Comparison of ENCODE assay signal across 26 cellular contexts in genomic region chr2:168436840-168437239, GRCh38.
"Had no signal": no experiment of that assay in that cellular context is flagged by ENCODE, and none has a peak within 500 bp of the region (broad histone marks: within the 10 kb centered on the region; RNA-seq: fewer than 3 reads in every experiment).

No MANE protein-coding gene starts in this region.

- H3K9ac ChIP-seq: parathyroid adenoma had no signal

- H3K36me3 Mint-ChIP-seq: natural killer cell had no signal

- H3K36me3 ChIP-seq: gastrocnemius medialis, neutrophil, suprapubic skin, thyroid gland, vagina had no signal

- H3K27me3 Mint-ChIP-seq: stimulated activated naive CD8-positive, alpha-beta T cell treated with anti-CD3 and anti-CD28 coated beads, Interleukin-15, amount 100 ng/mL, for 72 hours had no signal

- H3K27me3 ChIP-seq: dorsolateral prefrontal cortex, gastrocnemius medialis, neutrophil, suprapubic skin, thyroid gland, vagina had no signal

- H3K4me1 ChIP-seq: gastrocnemius medialis, parathyroid adenoma, vagina had no signal

- H3K9me3 Mint-ChIP-seq: natural killer cell; neural crest cell; stimulated activated naive CD8-positive, alpha-beta T cell treated with anti-CD3 and anti-CD28 coated beads, Interleukin-15, amount 100 ng/mL, for 72 hours had no signal

- H3K27ac ChIP-seq: dorsolateral prefrontal cortex, gastrocnemius medialis, neutrophil, parathyroid adenoma, suprapubic skin, thyroid gland, vagina had no signal

- H3K9me3 ChIP-seq: gastrocnemius medialis, neutrophil, suprapubic skin, thyroid gland, vagina had no signal

- FAIRE-seq: keratinocyte had no signal

- ATAC-seq: esophagus mucosa; gastrocnemius medialis; left lobe of liver; natural killer cell; sciatic nerve; stimulated activated naive CD8-positive, alpha-beta T cell treated with anti-CD3 and anti-CD28 coated beads, Interleukin-15, amount 100 ng/mL, for 72 hours had no signal

- H3K4me3 Mint-ChIP-seq: natural killer cell; neural crest cell; stimulated activated naive CD8-positive, alpha-beta T cell treated with anti-CD3 and anti-CD28 coated beads, Interleukin-15, amount 100 ng/mL, for 72 hours had no signal

- H3K4me3 ChIP-seq: dorsolateral prefrontal cortex, gastrocnemius medialis, smooth muscle cell, suprapubic skin, thyroid gland, vagina had no signal

- H3K27ac Mint-ChIP-seq: natural killer cell; progenitor cell of endocrine pancreas; stimulated activated naive CD8-positive, alpha-beta T cell treated with anti-CD3 and anti-CD28 coated beads, Interleukin-15, amount 100 ng/mL, for 72 hours had no signal

- DNase-seq: dorsolateral prefrontal cortex; effector CD4-positive, alpha-beta T cell; foreskin fibroblast; gastrocnemius medialis; head of caudate nucleus; mesenchymal stem cell; natural killer cell; stimulated activated CD4-positive, alpha-beta T cell treated with anti-CD3 and anti-CD28 coated beads, Interleukin-12 subunit alpha, Interleukin-12 subunit beta, amount 100 ng/mL, for 4 hours; stimulated activated CD4-positive, alpha-beta T cell treated with anti-CD3 and anti-CD28 coated beads, Interleukin-1b, Interleukin-23, amount 100 ng/mL, for 48 hours; stimulated activated CD4-positive, alpha-beta T cell treated with anti-CD3 and anti-CD28 coated beads, Interleukin-4, amount 100 ng/mL, for 1 hour; stimulated activated CD8-positive, alpha-beta memory T cell treated with anti-CD3 and anti-CD28 coated beads, Interleukin-4, amount 100 ng/mL, for 48 hours; stimulated activated naive CD4-positive, alpha-beta T cell; stimulated activated naive CD8-positive, alpha-beta T cell treated with anti-CD3 and anti-CD28 coated beads, Interleukin-15, amount 100 ng/mL, for 72 hours; thyroid gland; trophoblast cell had no signal
